30 cellular contexts compared by ENCODE assay signal in the genomic region with DNA sequence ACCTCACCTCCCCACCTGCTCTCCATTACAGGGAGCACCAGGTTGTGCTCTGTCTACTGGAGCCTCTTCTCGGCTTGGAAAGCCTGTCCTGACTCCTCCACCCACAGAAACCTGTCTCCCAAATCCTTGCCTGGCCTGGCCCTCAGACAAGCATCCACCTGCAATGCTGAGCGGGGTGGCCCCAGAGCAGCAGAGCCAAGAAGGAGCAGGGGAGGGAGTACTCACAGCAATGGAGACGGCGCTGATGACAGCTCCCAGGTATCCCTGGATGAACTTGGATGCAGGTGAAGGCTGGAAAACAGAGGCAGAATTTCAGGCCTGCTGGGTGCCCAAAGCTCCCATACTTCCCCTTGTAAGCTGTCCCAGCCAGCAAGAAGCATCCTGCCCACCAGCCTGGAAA.
"Had no signal": no experiment of that assay in that cellular context is flagged by ENCODE, and none has a peak within 500 bp of the region (broad histone marks: within the 10 kb centered on the region; RNA-seq: fewer than 3 reads in every experiment).

No MANE protein-coding gene starts in this region.

- H3K4me1 ChIP-seq: ascending aorta, body of pancreas had no signal

- DNase-seq: activated CD4-positive, alpha-beta memory T cell treated with anti-CD3 and anti-CD28 coated beads for 36 hours; activated CD4-positive, alpha-beta T cell treated with anti-CD3 and anti-CD28 coated beads for 1 hour; activated CD4-positive, alpha-beta T cell treated with anti-CD3 and anti-CD28 coated beads, Interleukin-2, amount 10 ng/mL, durations not matched to agents 24 days and 14 days; activated naive CD4-positive, alpha-beta T cell; activated naive CD8-positive, alpha-beta T cell treated with anti-CD3 and anti-CD28 coated beads, Interleukin-2, amount 50 U/mL, for 24 hours; activated T-cell treated with anti-CD3 and anti-CD28 coated beads, Interleukin-2, amount 50 U/mL, for 4 hours; amniotic stem cell; body of pancreas; central memory CD4-positive, alpha-beta T cell; MM.1S; NCI-H1105; NCI-H1436; NCI-H1694 treated with DMSO at 0.1 percent for 48 hours; NCI-H2029 treated with DMSO at 0.1 percent for 48 hours; NCI-H345; NCI-H510A; NCI-H69; NK-92 treated with Interleukin-12 subunit alpha and Interleukin-12 subunit beta, amount 100 ng/mL, for 24 hours; OCI-M1; Right ventricle myocardium superior; RPMI8226 had no signal

- H3K27me3 ChIP-seq: ascending aorta, body of pancreas, SJSA1 had no signal

- H3K27ac ChIP-seq: ascending aorta, body of pancreas, SJSA1 had no signal

- H3K9me3 ChIP-seq: ascending aorta, body of pancreas, SJSA1 had no signal

- H3K4me1 Mint-ChIP-seq: activated B cell treated with CpG ODN at 0.5 μM for 24 hours; activated CD4-positive, alpha-beta T cell treated with anti-CD3 and anti-CD28 coated beads, Interleukin-2, amount 10 ng/mL, durations not matched to agents 24 days and 14 days had no signal

- FAIRE-seq: bronchial epithelial cell had no signal

- H3K9me3 Mint-ChIP-seq: activated B cell treated with CpG ODN at 0.5 μM for 24 hours; activated CD4-positive, alpha-beta memory T cell treated with anti-CD3 and anti-CD28 coated beads for 36 hours; activated CD4-positive, alpha-beta T cell treated with anti-CD3 and anti-CD28 coated beads, Interleukin-2, amount 10 ng/mL, durations not matched to agents 24 days and 14 days; activated naive CD4-positive, alpha-beta T cell treated with anti-CD3 and anti-CD28 coated beads, Interleukin-2, amount 50 U/mL, for 72 hours; activated naive CD8-positive, alpha-beta T cell treated with anti-CD3 and anti-CD28 coated beads, Interleukin-2, amount 50 U/mL, for 24 hours; activated T-cell treated with anti-CD3 and anti-CD28 coated beads, Interleukin-2, amount 50 U/mL, for 4 hours; activated T-helper 2 cell treated with anti-CD3 and anti-CD28 coated beads, Interferon-gamma antibody, Interleukin-2, Interleukin-4, amounts not matched to agents 10 μg/mL and 5 μg/mL and 100 μg/mL, durations not matched to agents 14 hours and 24 hours and 36 hours; T-helper 1 cell treated with Interleukin-12 subunit alpha and Interleukin-12 subunit beta and Interleukin-4 antibody, amounts not matched to agents 30 μg/mL and 1 μg/mL, for 36 hours had no signal

- H3K4me3 ChIP-seq: ascending aorta, body of pancreas, SJSA1 had no signal

- H3K4me3 Mint-ChIP-seq: activated B cell treated with CpG ODN at 0.5 μM for 24 hours; activated CD4-positive, alpha-beta memory T cell treated with anti-CD3 and anti-CD28 coated beads for 36 hours; activated CD4-positive, alpha-beta T cell treated with anti-CD3 and anti-CD28 coated beads, Interleukin-2, amount 10 ng/mL, durations not matched to agents 24 days and 14 days; activated naive CD8-positive, alpha-beta T cell treated with anti-CD3 and anti-CD28 coated beads, Interleukin-2, amount 50 U/mL, for 24 hours; activated T-cell treated with anti-CD3 and anti-CD28 coated beads, Interleukin-2, amount 50 U/mL, for 4 hours; T-helper 1 cell treated with Interleukin-12 subunit alpha and Interleukin-12 subunit beta and Interleukin-4 antibody, amounts not matched to agents 30 μg/mL and 1 μg/mL, for 36 hours had no signal

- H3K27ac Mint-ChIP-seq: activated B cell treated with CpG ODN at 0.5 μM for 24 hours; activated CD4-positive, alpha-beta memory T cell treated with anti-CD3 and anti-CD28 coated beads for 36 hours; activated CD4-positive, alpha-beta T cell treated with anti-CD3 and anti-CD28 coated beads, Interleukin-2, amount 10 ng/mL, durations not matched to agents 24 days and 14 days; activated naive CD4-positive, alpha-beta T cell treated with anti-CD3 and anti-CD28 coated beads, Interleukin-2, amount 50 U/mL, for 72 hours; activated naive CD8-positive, alpha-beta T cell treated with anti-CD3 and anti-CD28 coated beads, Interleukin-2, amount 50 U/mL, for 24 hours; activated T-helper 2 cell treated with anti-CD3 and anti-CD28 coated beads, Interferon-gamma antibody, Interleukin-2, Interleukin-4, amounts not matched to agents 10 μg/mL and 5 μg/mL and 100 μg/mL, durations not matched to agents 14 hours and 24 hours and 36 hours; T-helper 1 cell treated with Interleukin-12 subunit alpha and Interleukin-12 subunit beta and Interleukin-4 antibody, amounts not matched to agents 30 μg/mL and 1 μg/mL, for 36 hours had no signal

- ATAC-seq: activated naive CD4-positive, alpha-beta T cell treated with anti-CD3 and anti-CD28 coated beads, Interleukin-2, amount 50 U/mL, for 72 hours; activated naive CD8-positive, alpha-beta T cell treated with anti-CD3 and anti-CD28 coated beads, Interleukin-2, amount 50 U/mL, for 24 hours; activated T-cell treated with anti-CD3 and anti-CD28 coated beads, Interleukin-2, amount 50 U/mL, for 4 hours; body of pancreas; Panc1; SK-N-SH treated with all-trans-retinoic acid at 6 μM for 48 hours had no signal

- H3K36me3 Mint-ChIP-seq: activated CD4-positive, alpha-beta memory T cell treated with anti-CD3 and anti-CD28 coated beads for 36 hours; activated naive CD4-positive, alpha-beta T cell treated with anti-CD3 and anti-CD28 coated beads, Interleukin-2, amount 50 U/mL, for 72 hours had no signal

- H3K27me3 Mint-ChIP-seq: activated B cell treated with CpG ODN at 0.5 μM for 24 hours; activated CD4-positive, alpha-beta memory T cell treated with anti-CD3 and anti-CD28 coated beads for 36 hours; activated CD4-positive, alpha-beta T cell treated with anti-CD3 and anti-CD28 coated beads, Interleukin-2, amount 10 ng/mL, durations not matched to agents 24 days and 14 days; activated naive CD8-positive, alpha-beta T cell treated with anti-CD3 and anti-CD28 coated beads, Interleukin-2, amount 50 U/mL, for 24 hours had no signal
